8 cellular contexts compared by ENCODE assay signal in the genomic region with DNA sequence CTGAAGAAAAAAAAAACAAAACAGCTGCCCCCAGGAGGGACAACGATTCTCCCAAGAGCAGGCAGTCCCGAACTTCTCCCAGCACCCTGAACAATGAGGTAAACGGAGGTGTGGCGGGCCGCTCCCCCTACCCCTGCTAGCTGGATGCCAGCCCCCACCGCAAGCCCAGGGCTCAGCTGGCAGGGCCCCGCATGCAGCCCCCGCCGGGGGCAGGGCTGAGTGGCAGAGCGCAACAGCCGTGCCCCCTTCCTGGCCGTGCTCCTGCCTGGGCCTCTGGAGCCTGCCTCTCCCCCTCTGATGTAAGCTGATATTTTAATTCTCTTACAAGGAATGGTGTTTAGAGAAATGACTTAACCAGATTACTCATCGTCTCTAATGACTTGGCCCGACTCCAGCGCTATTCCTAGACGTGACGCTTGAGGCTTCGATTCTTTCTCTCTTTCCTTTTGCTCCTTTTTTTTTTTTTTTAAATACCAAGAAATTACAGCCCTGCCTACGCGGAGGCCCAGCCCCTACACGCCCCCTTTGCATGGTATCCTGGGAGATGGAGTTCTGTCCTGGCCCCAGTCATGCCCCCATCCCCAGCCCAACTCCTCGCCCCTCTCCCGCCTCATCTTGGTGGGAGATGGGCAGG. TPM values are rescaled to one million over a fixed set of nuclear protein-coding genes. Genes with fewer than 3 reads are reported as not detected.
DNase-seq lines count a peak whose midpoint lies in the region; ATAC-seq and TF ChIP-seq lines count a peak whose summit lies in the region.

No MANE protein-coding gene starts in this region.

- no peaks in the 10 kb centered on the region for H3K36me3 Mint-ChIP-seq in nephron (ENCODE audit: low read depth)

- H3K4me1 Mint-ChIP-seq in nephron = peaks cover 61% of the 10 kb centered on the region

- peak; percentile 35 for ATAC-seq in GM18870 (IDR thresholded peaks at IDR 0.05; ENCODE audit: unreplicated experiment)

- peak overlapping the region; percentile 31 for H3K4me3 ChIP-seq in fibroblast of the aortic adventitia (ENCODE audit: low read depth, low read length)

- H3K4me3 Mint-ChIP-seq in nephron = peak overlapping the region; percentile 72 to 78 (median 75)

- H3K27ac ChIP-seq in 22Rv1 = no peak overlapping the region; the same call in 1 of the 2 replicates

- no peaks in the 10 kb centered on the region for H3K9me3 Mint-ChIP-seq in nephron

- TF ChIP-seq CTCF in 22Rv1 (IDR thresholded peaks at IDR 0.05) (peak; percentile 9; the same call in 1 of the 2 replicates), fibroblast of the aortic adventitia (IDR thresholded peaks at IDR 0.05; ENCODE audit: insufficient read depth, low read length) (no peak), nephron (IDR thresholded peaks at IDR 0.05; ENCODE audit: unreplicated experiment in 3 of 3) (no peak)

- peaks cover 9% of the 10 kb centered on the region for H3K27me3 Mint-ChIP-seq in nephron (ENCODE audit: low read depth)

- peak overlapping the region; percentile 85 to 91 (median 86) for H3K27ac Mint-ChIP-seq in nephron

- DNase-seq in Kasumi-1 (lab: John Stamatoyannopoulos, UW) (peak; percentile 93 to 94), SHP77 treated with DMSO at 0.1 percent for 48 hours (lab: John Stamatoyannopoulos, UW) (peak; percentile 34), activated gamma-delta T cell (lab: John Stamatoyannopoulos, UW) (peak; percentile 49), fibroblast of the aortic adventitia (ENCODE audit: low read depth) (peak; percentile 100)
- peak; percentile 82 to 91 (median 86) for DNase-seq in stimulated activated naive CD4-positive, alpha-beta T cell (lab: John Stamatoyannopoulos, UW)

RNA-seq across cellular contexts. Expression of a gene that starts 4.6 kb away (rescaled TPM):
- 7.8 and 8.3 TPM in 2 replicates for total RNA-seq in fibroblast of the aortic adventitia (ENCODE audit: low replicate concordance)

RNA-seq across cellular contexts. Expression of a gene that starts 26.8 kb away (rescaled TPM):
- total RNA-seq in fibroblast of the aortic adventitia (ENCODE audit: low replicate concordance) = not detected in 2 replicates

Comparison
In these comparisons a context has a peak if more than half of its experiments do, and no peak if none do; other contexts are left out.
1. DNase-seq: peak in every context shown above with its lines; median percentile 100 in fibroblast of the aortic adventitia; 94 in Kasumi-1; 86 in stimulated activated naive CD4-positive, alpha-beta T cell; 49 in activated gamma-delta T cell; 34 in SHP77 treated with DMSO at 0.1 percent for 48 hours.